ENCODE assay signal across 6 cellular contexts in genomic region chr3:106488288-106488687, GRCh38.
"Had no signal": no experiment of that assay in that cellular context is flagged by ENCODE, and none has a peak within 500 bp of the region (broad histone marks: within the 10 kb centered on the region; RNA-seq: fewer than 3 reads in every experiment).

No MANE protein-coding gene starts in this region.

- H3K4me3 Mint-ChIP-seq: H9, IgD-negative memory B cell had no signal

- H3K27ac ChIP-seq: GM23248, HL-60 had no signal

- DNase-seq: GM23248, H9, HCEC 1CT had no signal

- H3K27ac Mint-ChIP-seq: H9, IgD-negative memory B cell had no signal

- H3K9ac ChIP-seq: GM23248 had no signal

- H3K9me3 Mint-ChIP-seq: IgD-negative memory B cell had no signal

- H3K4me3 ChIP-seq: GM23248 had no signal

- H3K27me3 Mint-ChIP-seq: IgD-negative memory B cell had no signal

- H2AFZ ChIP-seq: GM23248 had no signal

- ATAC-seq: HepG2 had no signal
